9 cellular contexts compared by ENCODE assay signal in genomic region chr3:36945326-36945980, GRCh38. TPM values are rescaled to one million over a fixed set of nuclear protein-coding genes. Genes with fewer than 3 reads are reported as not detected.
DNase-seq lines count a peak whose midpoint lies in the region; ATAC-seq and TF ChIP-seq lines count a peak whose summit lies in the region.
"Had no signal": no experiment of that assay in that cellular context is flagged by ENCODE, and none has a peak within 500 bp of the region (broad histone marks: within the 10 kb centered on the region; RNA-seq: fewer than 3 reads in every experiment).

No MANE protein-coding gene starts in this region.

- H3K4me3 Mint-ChIP-seq in neural progenitor cell = peak overlapping the region; percentile 85

- no peaks in the 10 kb centered on the region for H4K20me1 ChIP-seq in MM.1S (ENCODE audit: insufficient read depth, low read length)
- H4K20me1 ChIP-seq in neural progenitor cell (ENCODE audit: low read depth) = no peaks in the 10 kb centered on the region

- no peak overlapping the region for H3K27ac ChIP-seq in MM.1S (ENCODE audit: low read length)
- no peak overlapping the region for H3K27ac ChIP-seq in neural progenitor cell

- peak overlapping the region; percentile 62 for H3K4me3 ChIP-seq in AG09309 (ENCODE audit: control insufficient read depth, low read depth, low read length)
- H3K4me3 ChIP-seq in MM.1S (ENCODE audit: low read length) = no peak overlapping the region
- H3K4me3 ChIP-seq in epithelial cell of proximal tubule (ENCODE audit: low read depth, low read length) = peak overlapping the region; percentile 68
- peak overlapping the region; percentile 52 for H3K4me3 ChIP-seq in neural progenitor cell

- H3K27me3 ChIP-seq in MM.1S (replicated peaks; ENCODE audit: insufficient read depth, low read length) (peaks cover 14% of the 10 kb centered on the region), neural progenitor cell (peaks cover 34% of the 10 kb centered on the region)

- TF ChIP-seq CTCF in AG09309 (IDR thresholded peaks at IDR 0.05; ENCODE audit: control insufficient read depth, insufficient read depth, low read depth, low read length, missing control alignments) = no peak
- TF ChIP-seq CTCF in MM.1S (IDR thresholded peaks at IDR 0.05; ENCODE audit: low read length) = no peak
- TF ChIP-seq CTCF in epithelial cell of proximal tubule (conservative IDR thresholded peaks at IDR 0.05; ENCODE audit: low read depth, low read length) = no peak
- TF ChIP-seq CTCF in neural progenitor cell (IDR thresholded peaks at IDR 0.05) = no peak

- DNase-seq in AG09309 (ENCODE audit: low read depth) (no peak), MM.1S (no peak), epithelial cell of proximal tubule (ENCODE audit: low read depth) (no peak), neural progenitor cell (ENCODE audit: low spot score) (no peak), iPS-NIHi11 (ENCODE audit: low spot score) (no peak), islet precursor cell (no peak)
- DNase-seq in activated effector memory CD4-positive, alpha-beta T cell treated with Interleukin-2 at 50 U/mL for 16 hours = no peak
- DNase-seq: NCI-H1436 treated with DMSO at 0.1 percent for 48 hours had no signal

- H3K9me3 ChIP-seq in MM.1S (replicated peaks; ENCODE audit: insufficient read depth, low read length) (no peaks in the 10 kb centered on the region), neural progenitor cell (ENCODE audit: low read depth) (no peaks in the 10 kb centered on the region)

- H3K9ac ChIP-seq in MM.1S (ENCODE audit: low read length) (no peak overlapping the region), neural progenitor cell (no peak overlapping the region)

- H3K9me3 Mint-ChIP-seq in neural progenitor cell = peaks cover 43% of the 10 kb centered on the region

- peaks cover 5% of the 10 kb centered on the region for H3K36me3 Mint-ChIP-seq in neural progenitor cell

- peaks cover 21% of the 10 kb centered on the region for H3K27me3 Mint-ChIP-seq in neural progenitor cell (ENCODE audit: insufficient read depth, low read depth)

- H3K4me2 ChIP-seq in MM.1S (ENCODE audit: low read depth, low read length) = peak overlapping the region; percentile 82; the same call in 1 of the 2 replicates
- H3K4me2 ChIP-seq in neural progenitor cell = peak overlapping the region; percentile 89

- H3K4me1 Mint-ChIP-seq in neural progenitor cell = peaks cover 3% of the 10 kb centered on the region

- H3K36me3 ChIP-seq in MM.1S (replicated peaks; ENCODE audit: insufficient read depth, low read length) (no peaks in the 10 kb centered on the region), neural progenitor cell (no peaks in the 10 kb centered on the region)

- ATAC-seq in GM21526 (IDR thresholded peaks at IDR 0.05; ENCODE audit: low FRiP score, unreplicated experiment) = no peak

- H3K4me1 ChIP-seq in MM.1S (ENCODE audit: low read length) (no peaks in the 10 kb centered on the region), neural progenitor cell (peaks cover 10% of the 10 kb centered on the region)

- H3F3A ChIP-seq in MM.1S (ENCODE audit: insufficient read depth, low read length) (no peaks in the 10 kb centered on the region), neural progenitor cell (ENCODE audit: low read depth) (peaks cover 12% of the 10 kb centered on the region)

- H3K27ac Mint-ChIP-seq in neural progenitor cell = peak overlapping the region; percentile 46

- H3K79me2 ChIP-seq in MM.1S (ENCODE audit: low read length) = no peaks in the 10 kb centered on the region
- H3K79me2 ChIP-seq in neural progenitor cell (ENCODE audit: low read depth) = no peaks in the 10 kb centered on the region

- H2AFZ ChIP-seq in MM.1S (ENCODE audit: low read length) = 0 out of 2 replicates have a peak overlapping the region, but pooled peaks have one; percentile 71
- peak overlapping the region; percentile 91 for H2AFZ ChIP-seq in neural progenitor cell (replicated peaks)

- H3K9me2 ChIP-seq in MM.1S (replicated peaks; ENCODE audit: insufficient read depth, low read length) = no peaks in the 10 kb centered on the region

RNA-seq across cellular contexts. Expression of gene TRANK1, which starts 0.6 kb away (rescaled TPM):
- 2.0 and 3.7 TPM in 2 replicates for total RNA-seq in epithelial cell of proximal tubule
- total RNA-seq in neural progenitor cell (ENCODE audit: low replicate concordance) = 10.5 and 12.1 TPM in 2 replicates

RNA-seq across cellular contexts. Expression of gene EPM2AIP1, which starts 47.5 kb away (rescaled TPM):
- total RNA-seq in epithelial cell of proximal tubule = 3.8 and 4.6 TPM in 2 replicates
- 27.4 and 51.4 TPM in 2 replicates for total RNA-seq in neural progenitor cell (ENCODE audit: low replicate concordance)

RNA-seq across cellular contexts. Expression of gene MLH1, which starts 47.9 kb away (rescaled TPM):
- total RNA-seq in epithelial cell of proximal tubule = 48.8 and 50.2 TPM in 2 replicates
- total RNA-seq in neural progenitor cell (ENCODE audit: low replicate concordance) = 68.3 and 71.1 TPM in 2 replicates
